In genomic region chr6:15309611-15310283, GRCh38 we compare ENCODE assay signal across 24 cellular contexts.
DNase-seq lines count a peak whose midpoint lies in the region; ATAC-seq, FAIRE-seq and TF ChIP-seq lines count a peak whose summit lies in the region.
"Had no signal": no experiment of that assay in that cellular context is flagged by ENCODE, and none has a peak within 500 bp of the region (broad histone marks: within the 10 kb centered on the region; RNA-seq: fewer than 3 reads in every experiment).

No MANE protein-coding gene starts in this region.

- H3K27me3 ChIP-seq in psoas muscle (ENCODE audit: insufficient read depth in 3 of 3, low read length in 2 of 3) = no peaks in the 10 kb centered on the region
- H3K27me3 ChIP-seq: cardiac muscle cell, thyroid gland had no signal

- peak overlapping the region; percentile 74 for H3K27ac Mint-ChIP-seq in activated CD4-positive, alpha-beta T cell treated with anti-CD3 and anti-CD28 coated beads, Interleukin-2, amount 10 ng/mL, durations not matched to agents 24 days and 14 days
- H3K27ac Mint-ChIP-seq in glutamatergic neuron (ENCODE audit: unreplicated experiment) (no peak overlapping the region), mesothelial cell of epicardium (no peak overlapping the region)
- H3K27ac Mint-ChIP-seq: activated CD4-positive, alpha-beta memory T cell treated with anti-CD3 and anti-CD28 coated beads for 36 hours had no signal

- H3K9me3 ChIP-seq in psoas muscle = no peaks in the 10 kb centered on the region
- H3K9me3 ChIP-seq: thyroid gland had no signal

- peaks cover 30% of the 10 kb centered on the region for H3K36me3 Mint-ChIP-seq in activated CD4-positive, alpha-beta T cell treated with anti-CD3 and anti-CD28 coated beads, Interleukin-2, amount 10 ng/mL, durations not matched to agents 24 days and 14 days (ENCODE audit: low read depth)
- H3K36me3 Mint-ChIP-seq in glutamatergic neuron (ENCODE audit: unreplicated experiment) (no peaks in the 10 kb centered on the region), mesothelial cell of epicardium (no peaks in the 10 kb centered on the region)

- peaks cover 65% of the 10 kb centered on the region for H3K4me1 Mint-ChIP-seq in activated CD4-positive, alpha-beta T cell treated with anti-CD3 and anti-CD28 coated beads, Interleukin-2, amount 10 ng/mL, durations not matched to agents 24 days and 14 days
- peaks cover 53% of the 10 kb centered on the region for H3K4me1 Mint-ChIP-seq in glutamatergic neuron (ENCODE audit: low read depth, unreplicated experiment)
- peaks cover 50% of the 10 kb centered on the region for H3K4me1 Mint-ChIP-seq in mesothelial cell of epicardium

- peak overlapping the region; percentile 62 for H3K27ac ChIP-seq in psoas muscle
- H3K27ac ChIP-seq: cardiac muscle cell, SK-N-MC, thyroid gland, VCaP had no signal

- FAIRE-seq in urothelium cell line (lab: Jason Lieb, UNC) = no peak

- TF ChIP-seq CTCF in glutamatergic neuron (IDR thresholded peaks at IDR 0.05; ENCODE audit: partially characterized antibody, unreplicated experiment) (no peak), psoas muscle (IDR thresholded peaks at IDR 0.05) (no peak), mesothelial cell of epicardium (IDR thresholded peaks at IDR 0.05; ENCODE audit: unreplicated experiment) (no peak)

- intact Hi-C loops in activated CD4-positive, alpha-beta T cell treated with anti-CD3 and anti-CD28 coated beads, Interleukin-2, amount 10 ng/mL, durations not matched to agents 24 days and 14 days (cut with micrococcal nuclease) = loop anchor here (5.0 to 10.0 kb wide), 2 partner anchors 33 to 315 kb away; no protein-coding TSS in a partner anchor
- intact Hi-C loops in psoas muscle (cut with DNase I) = no loop called here

- WGBS in psoas muscle, 3 donors = 75 to 86% (median 77%) methylated on average over 3 of the region's 3 CpGs

- H3K4me3 ChIP-seq in psoas muscle = no peak overlapping the region
- H3K4me3 ChIP-seq: cardiac muscle cell, SK-N-MC, thyroid gland had no signal

- H3K27me3 Mint-ChIP-seq in activated CD4-positive, alpha-beta T cell treated with anti-CD3 and anti-CD28 coated beads, Interleukin-2, amount 10 ng/mL, durations not matched to agents 24 days and 14 days = no peaks in the 10 kb centered on the region
- no peaks in the 10 kb centered on the region for H3K27me3 Mint-ChIP-seq in glutamatergic neuron (ENCODE audit: unreplicated experiment)
- no peaks in the 10 kb centered on the region for H3K27me3 Mint-ChIP-seq in mesothelial cell of epicardium (ENCODE audit: low read depth)
- H3K27me3 Mint-ChIP-seq: activated CD4-positive, alpha-beta memory T cell treated with anti-CD3 and anti-CD28 coated beads for 36 hours; dendritic cell treated with granulocyte-macrophage colony-stimulating factor and Interleukin-4, amounts not matched to agents 40 ng/mL and 50 ng/mL, for 4 days had no signal

- no peak for ATAC-seq in psoas muscle
- ATAC-seq: stimulated activated effector memory CD8-positive, alpha-beta T cell treated with anti-CD3 and anti-CD28 coated beads, Interleukin-12 subunit alpha, Interleukin-12 subunit beta, amount 100 ng/mL, for 72 hours had no signal

- no peak overlapping the region for H3K4me3 Mint-ChIP-seq in activated CD4-positive, alpha-beta T cell treated with anti-CD3 and anti-CD28 coated beads, Interleukin-2, amount 10 ng/mL, durations not matched to agents 24 days and 14 days
- H3K4me3 Mint-ChIP-seq in glutamatergic neuron (ENCODE audit: unreplicated experiment) = peak overlapping the region; percentile 67
- no peak overlapping the region for H3K4me3 Mint-ChIP-seq in mesothelial cell of epicardium
- H3K4me3 Mint-ChIP-seq: activated CD4-positive, alpha-beta memory T cell treated with anti-CD3 and anti-CD28 coated beads for 36 hours; dendritic cell treated with granulocyte-macrophage colony-stimulating factor and Interleukin-4, amounts not matched to agents 40 ng/mL and 50 ng/mL, for 4 days had no signal

- H3K4me1 ChIP-seq in psoas muscle = peaks cover 66% of the 10 kb centered on the region

- peaks cover 3% of the 10 kb centered on the region for H3K9me3 Mint-ChIP-seq in activated CD4-positive, alpha-beta T cell treated with anti-CD3 and anti-CD28 coated beads, Interleukin-2, amount 10 ng/mL, durations not matched to agents 24 days and 14 days
- H3K9me3 Mint-ChIP-seq in glutamatergic neuron (ENCODE audit: unreplicated experiment) (peaks cover 2% of the 10 kb centered on the region), mesothelial cell of epicardium (no peaks in the 10 kb centered on the region)
- H3K9me3 Mint-ChIP-seq: activated CD4-positive, alpha-beta memory T cell treated with anti-CD3 and anti-CD28 coated beads for 36 hours; dendritic cell treated with granulocyte-macrophage colony-stimulating factor and Interleukin-4, amounts not matched to agents 40 ng/mL and 50 ng/mL, for 4 days; stimulated activated effector memory CD8-positive, alpha-beta T cell treated with anti-CD3 and anti-CD28 coated beads, Interleukin-12 subunit alpha, Interleukin-12 subunit beta, amount 100 ng/mL, for 72 hours had no signal

- no peak for DNase-seq in activated CD4-positive, alpha-beta T cell treated with anti-CD3 and anti-CD28 coated beads, Interleukin-2, amount 10 ng/mL, durations not matched to agents 24 days and 14 days
- DNase-seq in activated CD4-positive, alpha-beta T cell treated with anti-CD3 and anti-CD28 coated beads for 1 hour = no peak
- peak; percentile 96 for DNase-seq in NCI-H82 (lab: John Stamatoyannopoulos, UW)
- DNase-seq in glutamatergic neuron = no peak
- no peak for DNase-seq in psoas muscle
- no peak for DNase-seq in mesothelial cell of epicardium (ENCODE audit: low spot score in 2 of 2, unreplicated experiment in 2 of 2)
- DNase-seq in MV-4-11 (lab: John Stamatoyannopoulos, UW) = no peak
- DNase-seq in urothelium cell line (ENCODE audit: low spot score) = no peak
- DNase-seq: 8988T; activated CD4-positive, alpha-beta memory T cell treated with anti-CD3 and anti-CD28 coated beads for 36 hours; activated naive CD4-positive, alpha-beta T cell treated with Interleukin-2 at 50 U/mL for 16 hours; activated T-cell treated with anti-CD3 and anti-CD28 coated beads for 4 hours; anterior cingulate cortex; COR-L47; midbrain; NCI-H1417 treated with DMSO at 0.1 percent for 48 hours; RPMI8226; stimulated activated CD4-positive, alpha-beta T cell treated with anti-CD3 and anti-CD28 coated beads, Interleukin-2, amount 100 ng/mL, for 24 hours; thyroid gland had no signal

- no peaks in the 10 kb centered on the region for H3K36me3 ChIP-seq in psoas muscle (ENCODE audit: insufficient read depth in 1 of 2, low read depth in 1 of 2)
- H3K36me3 ChIP-seq: cardiac muscle cell, thyroid gland had no signal
